ENCODE assay signal across 1 cellular context in the genomic region with DNA sequence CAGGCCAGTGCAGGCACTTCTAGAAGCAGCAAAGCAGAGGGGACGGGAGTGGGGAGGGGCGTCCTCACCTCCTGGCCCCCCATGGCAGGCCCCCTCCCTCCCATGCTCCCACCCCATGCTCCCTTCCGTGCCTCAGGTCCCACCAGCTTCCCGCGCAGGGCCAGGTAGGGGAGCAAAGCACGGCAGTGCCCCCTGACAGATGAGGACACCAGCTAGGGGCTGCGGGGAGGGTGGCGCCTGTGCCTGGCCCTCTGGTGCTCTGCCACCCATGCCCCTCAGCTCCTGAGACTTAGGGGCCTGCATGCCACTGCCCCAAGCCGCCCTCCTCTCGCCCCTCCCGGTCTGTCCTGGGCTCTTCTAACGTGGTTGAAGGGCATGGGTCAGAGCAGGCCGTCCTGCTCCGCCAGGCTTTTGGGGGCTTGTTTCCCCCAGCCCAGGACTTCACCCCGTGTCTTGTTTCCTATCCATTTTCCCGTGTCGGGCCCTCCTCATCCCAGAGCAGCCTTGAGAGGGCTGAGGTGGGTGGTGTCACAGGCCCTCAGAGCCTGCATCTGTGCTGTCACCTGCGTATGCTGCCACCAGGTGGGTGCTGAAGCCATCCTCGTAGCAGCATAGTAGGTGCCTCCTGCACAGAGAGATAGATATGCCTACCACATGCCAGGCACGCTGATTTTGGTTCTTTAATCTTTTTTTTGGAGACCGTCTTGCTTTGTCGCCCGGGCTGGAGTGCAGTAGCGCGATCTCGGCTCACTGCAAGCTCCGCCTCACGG.
TF ChIP-seq lines count a peak whose summit lies in the region.

No MANE protein-coding gene starts in this region.

TF ChIP-seq in H1, 55 proteins besides CTCF, POLR2A, EP300 and RAD21:
- TF ChIP-seq KDM5A (IDR thresholded peaks at IDR 0.05; ENCODE audit: low read length) (no peak), TAF7 (optimal IDR thresholded peaks at IDR 0.05; ENCODE audit: borderline replicate concordance, low read depth, low read length) (no peak), RNF2 (IDR thresholded peaks at IDR 0.05; ENCODE audit: borderline replicate concordance, low read depth, low read length, missing control alignments, poor library complexity, severe bottlenecking) (no peak), SRF (IDR thresholded peaks at IDR 0.05; ENCODE audit: low read depth, low read length) (no peak), KDM1A (IDR thresholded peaks at IDR 0.05; ENCODE audit: borderline replicate concordance, low read length) (no peak), KDM4A (IDR thresholded peaks at IDR 0.05; ENCODE audit: low read depth, low read length, severe bottlenecking) (no peak), BRCA1 (IDR thresholded peaks at IDR 0.05; ENCODE audit: low read depth, low read length) (no peak)
